Comparison of ENCODE assay signal across 8 cellular contexts in genomic region chr7:2757361-2757903, GRCh38.
DNase-seq lines count a peak whose midpoint lies in the region; ATAC-seq, FAIRE-seq and TF ChIP-seq lines count a peak whose summit lies in the region.

No MANE protein-coding gene starts in this region.

- H3K36me3 ChIP-seq in GM12878 (ENCODE audit: control insufficient read depth in 2 of 2, insufficient read depth in 2 of 2, low read length in 1 of 2) (no peaks in the 10 kb centered on the region; a peak in 2 of 4 replicates), liver (ENCODE audit: control insufficient read depth in 4 of 4, insufficient read depth in 3 of 4, low read depth in 1 of 4, low read length in 3 of 4) (peaks cover 0 to 4% (median 0%) of the 10 kb centered on the region in 4 donors), thyroid gland (no peaks in the 10 kb centered on the region)

- WGBS in GM12878 (ENCODE audit: insufficient coverage, insufficient replicate concordance, low lambda C conversion rate, missing lambda C conversion rate): 59% methylated on average over 11 of the region's 11 CpGs
- WGBS in liver: 84% methylated on average over 11 of the region's 11 CpGs
- WGBS in thyroid gland, 2 donors: 76 to 78% methylated on average over 11 of the region's 11 CpGs

- peaks cover 53% of the 10 kb centered on the region for H3K4me1 Mint-ChIP-seq in activated T-cell treated with anti-CD3 and anti-CD28 coated beads, Interleukin-2, amount 50 U/mL, for 72 hours (ENCODE audit: low read depth)

- H2AFZ ChIP-seq in GM12878 (ENCODE audit: control insufficient read depth, low read depth, low read length): no peak overlapping the region

- TF ChIP-seq EP300 in GM12878 (IDR thresholded peaks at IDR 0.05; ENCODE audit: borderline replicate concordance in 1 of 2, control insufficient read depth in 1 of 2, low read depth in 2 of 2, low read length in 2 of 2): no peak

- RAD21 ChIA-PET in GM12878 (lab: Charles Lee; ENCODE audit: unreplicated experiment): interaction anchor here (0.6 to 2.7 kb wide), 24 partner anchors 9 to 294 kb away, joined by 3 to 50 read pairs (median 4); no protein-coding TSS in a partner anchor

- TSS peak; percentile 72 for BruUV-seq in GM12878 (replicated peaks; lab: Mats Ljungman, UMichigan)

- ATAC-seq in activated T-cell treated with anti-CD3 and anti-CD28 coated beads, Interleukin-2, amount 50 U/mL, for 72 hours (replicated peaks in 1 of 2): peak; percentile 5 to 8
- ATAC-seq in GM12878: peak; percentile 32

- SMC1A ChIA-PET in GM12878 (lab: Charles Lee; ENCODE audit: uncharacterized antibody, unreplicated experiment): interaction anchor here (0.6 to 5.3 kb wide), 26 partner anchors 10 to 137 kb away, joined by 3 to 31 read pairs (median 5); no protein-coding TSS in a partner anchor

- H3K4me1 ChIP-seq in GM12878 (ENCODE audit: control insufficient read depth, insufficient read depth, low read length) (peaks cover 33% of the 10 kb centered on the region), liver (ENCODE audit: control insufficient read depth in 4 of 4, insufficient read depth in 4 of 4, low read length in 3 of 4) (no peaks in the 10 kb centered on the region), thyroid gland (peaks cover 0 to 22% of the 10 kb centered on the region in 2 donors)

- in situ Hi-C loops in GM12878 (cut with MboI): no loop called here

- FAIRE-seq in GM12878 (lab: Jason Lieb, UNC): no peak

- no peaks in the 10 kb centered on the region for H4K20me1 ChIP-seq in GM12878 (ENCODE audit: control insufficient read depth, insufficient read depth)

- TF ChIP-seq POLR2A in GM12878 (IDR thresholded peaks at IDR 0.05; ENCODE audit: low read depth, low read length) (no peak), thyroid gland (IDR thresholded peaks at IDR 0.05) (no peak)

- DNase-seq in activated T-cell treated with anti-CD3 and anti-CD28 coated beads, Interleukin-2, amount 50 U/mL, for 72 hours: no peak
- DNase-seq in activated T-cell treated with anti-CD3 and anti-CD28 coated beads, Interleukin-2, amount 50 U/mL, for 1 hour: no peak
- DNase-seq in M059J (ENCODE audit: low read depth) (peak; percentile 89), GM12878 (ENCODE audit: low read depth, low spot score) (no peak), thyroid gland (no peak), NCI-H345 treated with DMSO at 0.1 percent for 48 hours (lab: John Stamatoyannopoulos, UW; ENCODE audit: unreplicated experiment) (no peak)
- no peak for DNase-seq in activated CD8-positive, alpha-beta memory T cell treated with anti-CD3 and anti-CD28 coated beads, Interleukin-2, amount 50 U/mL, for 4 hours

- intact Hi-C loops in GM12878 (cut with micrococcal nuclease; ENCODE audit: unreplicated experiment): loop anchor here (5.0 kb wide), 1 partner anchor 65 kb away; no protein-coding TSS in a partner anchor
- intact Hi-C loops in thyroid gland (cut with DNase I): no loop called here

- TF ChIP-seq CTCF in GM12878 (IDR thresholded peaks at IDR 0.05 in 2 of 3, conservative IDR thresholded peaks at IDR 0.05 in 1 of 3; ENCODE audit: control insufficient read depth in 2 of 3, extremely low read depth in 1 of 3, insufficient read depth in 1 of 3, low read depth in 3 of 3, low read length in 3 of 3) (no peak), liver (IDR thresholded peaks at IDR 0.05; ENCODE audit: low read depth, low read length, missing input control) (no peak), thyroid gland (IDR thresholded peaks at IDR 0.05) (no peak)

- H3K4me3 ChIP-seq in GM12878 (no peak overlapping the region), liver (ENCODE audit: low read depth in 1 of 3, low read length in 3 of 3) (no peak overlapping the region), thyroid gland (replicated peaks in 1 of 3) (no peak overlapping the region)

- H3K4me3 Mint-ChIP-seq in activated T-cell treated with anti-CD3 and anti-CD28 coated beads, Interleukin-2, amount 50 U/mL, for 72 hours: peak overlapping the region; percentile 71 to 87

- no peaks in the 10 kb centered on the region; the same call in 2 of the 3 replicates for H3K9me3 ChIP-seq in GM12878 (replicated peaks; ENCODE audit: control insufficient read depth, insufficient read depth, low read length)
- peaks cover 0 to 2% (median 0%) of the 10 kb centered on the region in 4 donors for H3K9me3 ChIP-seq in liver (ENCODE audit: control insufficient read depth in 4 of 4, low read length in 3 of 4)
- H3K9me3 ChIP-seq in thyroid gland: no peaks in the 10 kb centered on the region

- H3K36me3 Mint-ChIP-seq in activated T-cell treated with anti-CD3 and anti-CD28 coated beads, Interleukin-2, amount 50 U/mL, for 72 hours (ENCODE audit: insufficient read depth in 2 of 2): peaks cover 7 to 22% of the 10 kb centered on the region in 2 donors

- CTCF ChIA-PET in GM12878 (lab: Yijun Ruan, JAX): interaction anchor here (0.7 to 5.6 kb wide), 24 partner anchors 10 to 520 kb away, joined by 3 to 33 read pairs (median 4); no protein-coding TSS in a partner anchor

- H3K9ac ChIP-seq in GM12878 (ENCODE audit: control insufficient read depth, insufficient read depth, low read length): no peak overlapping the region
- H3K9ac ChIP-seq in liver (ENCODE audit: low read depth in 1 of 2, low read length in 2 of 2): no peak overlapping the region

- peak overlapping the region; percentile 97 for H3K27ac Mint-ChIP-seq in activated T-cell treated with anti-CD3 and anti-CD28 coated beads, Interleukin-2, amount 50 U/mL, for 72 hours

- peak overlapping the region; percentile 10; the same call in 1 of the 2 replicates for H3K4me2 ChIP-seq in GM12878 (ENCODE audit: control insufficient read depth, insufficient read depth)

- POLR2A ChIA-PET in GM12878 (lab: Charles Lee): interaction anchor here (0.7 to 2.3 kb wide), 12 partner anchors 12 to 97 kb away, joined by 3 to 17 read pairs (median 4); no protein-coding TSS in a partner anchor

- TF ChIP-seq RAD21 in GM12878 (IDR thresholded peaks at IDR 0.05; ENCODE audit: insufficient read depth, low read depth, low read length) (no peak), liver (IDR thresholded peaks at IDR 0.05) (no peak)

- H3K79me2 ChIP-seq in GM12878 (ENCODE audit: control insufficient read depth, insufficient read depth, low read length): peaks cover 2% of the 10 kb centered on the region

- peak overlapping the region; percentile 86 for H3K27ac ChIP-seq in GM12878 (ENCODE audit: control insufficient read depth, insufficient read depth)
- peak overlapping the region; percentile 8 to 40 for H3K27ac ChIP-seq in liver (ENCODE audit: low read depth in 1 of 2, low read length in 2 of 2)
- H3K27ac ChIP-seq in thyroid gland: peak overlapping the region; percentile 24 to 60 (median 55)

- no peaks in the 10 kb centered on the region for H3K27me3 Mint-ChIP-seq in activated T-cell treated with anti-CD3 and anti-CD28 coated beads, Interleukin-2, amount 50 U/mL, for 72 hours (ENCODE audit: low read depth)

- H3K27me3 ChIP-seq in GM12878 (replicated peaks in 1 of 2; ENCODE audit: control insufficient read depth in 2 of 2, insufficient read depth in 2 of 2, low read length in 1 of 2) (no peaks in the 10 kb centered on the region), liver (ENCODE audit: control insufficient read depth in 4 of 4, insufficient read depth in 4 of 4, low read length in 3 of 4) (no peaks in the 10 kb centered on the region), thyroid gland (no peaks in the 10 kb centered on the region)

- H3K9me3 Mint-ChIP-seq in activated T-cell treated with anti-CD3 and anti-CD28 coated beads, Interleukin-2, amount 50 U/mL, for 72 hours: no peaks in the 10 kb centered on the region

TF ChIP-seq in GM12878, 131 proteins besides CTCF, POLR2A, EP300 and RAD21 (continues in another document):
- TF ChIP-seq EGR1 (IDR thresholded peaks at IDR 0.05; ENCODE audit: borderline replicate concordance in 1 of 2, low read depth in 2 of 2, low read length in 2 of 2) (no peak), KLF5 (IDR thresholded peaks at IDR 0.05; ENCODE audit: partially characterized antibody) (no peak), WRNIP1 (IDR thresholded peaks at IDR 0.05; ENCODE audit: borderline replicate concordance, low read depth, low read length) (no peak), ZNF384 (IDR thresholded peaks at IDR 0.05; ENCODE audit: borderline replicate concordance, low read depth, low read length) (no peak), MLLT1 (IDR thresholded peaks at IDR 0.05) (no peak), CBX3 (IDR thresholded peaks at IDR 0.05; ENCODE audit: borderline replicate concordance, low read depth) (no peak)

TF ChIP-seq in liver, 16 proteins besides CTCF, POLR2A, EP300 and RAD21:
- TF ChIP-seq SP1 (IDR thresholded peaks at IDR 0.05): no peak
- TF ChIP-seq FOXA2 (IDR thresholded peaks at IDR 0.05): no peak
- TF ChIP-seq TAF1 (conservative IDR thresholded peaks at IDR 0.05): no peak
- no peak for TF ChIP-seq NR2F2 (IDR thresholded peaks at IDR 0.05)
- no peak for TF ChIP-seq HNF4G (IDR thresholded peaks at IDR 0.05)
- no peak for TF ChIP-seq MAX (IDR thresholded peaks at IDR 0.05)
- TF ChIP-seq EGR1 (IDR thresholded peaks at IDR 0.05; ENCODE audit: low read depth in 2 of 2): no peak
- TF ChIP-seq YY1 (IDR thresholded peaks at IDR 0.05): no peak
- no peak for TF ChIP-seq ATF3 (IDR thresholded peaks at IDR 0.05)
- no peak for TF ChIP-seq RXRA (IDR thresholded peaks at IDR 0.05)
- TF ChIP-seq ZBTB33 (IDR thresholded peaks at IDR 0.05): no peak

Comparison
In these comparisons a context has a peak if more than half of its experiments do, and no peak if none do; other contexts are left out.
1. H3K27ac ChIP-seq: peak in every context shown above with its lines; median percentile 86 in GM12878; 55 in thyroid gland; 24 in liver.